15 cellular contexts compared by ENCODE assay signal in genomic region chr12:91104812-91105466, GRCh38. TPM values are rescaled to one million over a fixed set of nuclear protein-coding genes. Genes with fewer than 3 reads are reported as not detected.
DNase-seq lines count a peak whose midpoint lies in the region; ATAC-seq and TF ChIP-seq lines count a peak whose summit lies in the region.
"Had no signal": no experiment of that assay in that cellular context is flagged by ENCODE, and none has a peak within 500 bp of the region (broad histone marks: within the 10 kb centered on the region; RNA-seq: fewer than 3 reads in every experiment).

No MANE protein-coding gene starts in this region.

- intact Hi-C loops in head of caudate nucleus (cut with DNase I) = no loop called here

- in situ Hi-C loops in brain microvascular endothelial cell (cut with HindIII; ENCODE audit: low pct_ligation_motif_present, low sequenced_read_pairs) = no loop called here

- ATAC-seq in GM19023 (IDR thresholded peaks at IDR 0.05; ENCODE audit: unreplicated experiment) = peak; percentile 70
- peak; percentile 55 for ATAC-seq in GM21737 (IDR thresholded peaks at IDR 0.05; ENCODE audit: unreplicated experiment)
- peak; percentile 41 for ATAC-seq in HG03175 (IDR thresholded peaks at IDR 0.05; ENCODE audit: unreplicated experiment)
- ATAC-seq in HG02970 (IDR thresholded peaks at IDR 0.05; ENCODE audit: low FRiP score, unreplicated experiment) = no peak
- ATAC-seq: activated CD8-positive, alpha-beta T cell treated with anti-CD3 and anti-CD28 coated beads for 36 hours; Panc1 had no signal

- H3K36me3 ChIP-seq in osteoblast (ENCODE audit: insufficient read depth, low read length) = peaks cover 53% of the 10 kb centered on the region
- no peaks in the 10 kb centered on the region for H3K36me3 ChIP-seq in brain microvascular endothelial cell (replicated peaks)

- no peak for DNase-seq in osteoblast (ENCODE audit: insufficient read length, low spot score, missing footprints)
- DNase-seq in dedifferentiated amniotic fluid mesenchymal stem cell (ENCODE audit: extremely low spot score) = no peak
- DNase-seq in head of caudate nucleus = no peak
- DNase-seq in brain microvascular endothelial cell = no peak
- DNase-seq: activated CD8-positive, alpha-beta T cell treated with anti-CD3 and anti-CD28 coated beads for 36 hours; activated naive CD4-positive, alpha-beta T cell treated with anti-CD3 and anti-CD28 coated beads for 36 hours; NCI-H1930 had no signal

- H3K4me2 ChIP-seq in osteoblast (ENCODE audit: insufficient read depth, low read length) = peak overlapping the region; percentile 43

- no peaks in the 10 kb centered on the region for H4K20me1 ChIP-seq in osteoblast (ENCODE audit: insufficient read depth, low read length)

- no peak overlapping the region for H2AFZ ChIP-seq in osteoblast (ENCODE audit: low read length)

- no peak overlapping the region for H3K27ac ChIP-seq in osteoblast (ENCODE audit: low read depth, low read length)
- no peak overlapping the region for H3K27ac ChIP-seq in brain microvascular endothelial cell

- H3K4me3 ChIP-seq in osteoblast (ENCODE audit: insufficient read depth, low read length) (peak overlapping the region; percentile 16), brain microvascular endothelial cell (ENCODE audit: low read depth, low read length) (no peak overlapping the region)

- TF ChIP-seq CTCF in osteoblast (IDR thresholded peaks at IDR 0.05; ENCODE audit: extremely low read depth, low read depth, low read length) (no peak), brain microvascular endothelial cell (IDR thresholded peaks at IDR 0.05; ENCODE audit: low read depth, low read length, missing control alignments) (no peak)

- H3K4me1 ChIP-seq in osteoblast (ENCODE audit: insufficient read depth, low read length) = peaks cover 52% of the 10 kb centered on the region

- peaks cover 25% of the 10 kb centered on the region for H3K79me2 ChIP-seq in osteoblast (ENCODE audit: insufficient read depth, low read length)

- no peaks in the 10 kb centered on the region for H3K27me3 ChIP-seq in osteoblast (ENCODE audit: insufficient read depth, low read length)
- no peaks in the 10 kb centered on the region for H3K27me3 ChIP-seq in brain microvascular endothelial cell (replicated peaks)

- H3K9me3 ChIP-seq in osteoblast (ENCODE audit: low read depth, low read length) = no peaks in the 10 kb centered on the region

RNA-seq across cellular contexts. Expression of gene LUM, which starts 6.4 kb away (rescaled TPM):
- total RNA-seq in osteoblast = 1,762 and 1,965 TPM in 2 replicates
- total RNA-seq: activated CD8-positive, alpha-beta T cell treated with anti-CD3 and anti-CD28 coated beads for 36 hours; activated naive CD4-positive, alpha-beta T cell treated with anti-CD3 and anti-CD28 coated beads for 36 hours; G401; T-helper 2 cell treated with Interferon-gamma antibody and Interleukin-4, amounts not matched to agents 100 ng/mL and 5 ng/mL, for 36 hours had no signal

RNA-seq across cellular contexts. Expression of gene KERA, which starts 47.1 kb away (rescaled TPM):
- total RNA-seq in osteoblast = not detected in 2 replicates
- total RNA-seq: activated CD8-positive, alpha-beta T cell treated with anti-CD3 and anti-CD28 coated beads for 36 hours; activated naive CD4-positive, alpha-beta T cell treated with anti-CD3 and anti-CD28 coated beads for 36 hours; G401; subcutaneous adipose tissue; T-helper 2 cell treated with Interferon-gamma antibody and Interleukin-4, amounts not matched to agents 100 ng/mL and 5 ng/mL, for 36 hours had no signal
